8 cellular contexts compared by ENCODE assay signal in the genomic region with DNA sequence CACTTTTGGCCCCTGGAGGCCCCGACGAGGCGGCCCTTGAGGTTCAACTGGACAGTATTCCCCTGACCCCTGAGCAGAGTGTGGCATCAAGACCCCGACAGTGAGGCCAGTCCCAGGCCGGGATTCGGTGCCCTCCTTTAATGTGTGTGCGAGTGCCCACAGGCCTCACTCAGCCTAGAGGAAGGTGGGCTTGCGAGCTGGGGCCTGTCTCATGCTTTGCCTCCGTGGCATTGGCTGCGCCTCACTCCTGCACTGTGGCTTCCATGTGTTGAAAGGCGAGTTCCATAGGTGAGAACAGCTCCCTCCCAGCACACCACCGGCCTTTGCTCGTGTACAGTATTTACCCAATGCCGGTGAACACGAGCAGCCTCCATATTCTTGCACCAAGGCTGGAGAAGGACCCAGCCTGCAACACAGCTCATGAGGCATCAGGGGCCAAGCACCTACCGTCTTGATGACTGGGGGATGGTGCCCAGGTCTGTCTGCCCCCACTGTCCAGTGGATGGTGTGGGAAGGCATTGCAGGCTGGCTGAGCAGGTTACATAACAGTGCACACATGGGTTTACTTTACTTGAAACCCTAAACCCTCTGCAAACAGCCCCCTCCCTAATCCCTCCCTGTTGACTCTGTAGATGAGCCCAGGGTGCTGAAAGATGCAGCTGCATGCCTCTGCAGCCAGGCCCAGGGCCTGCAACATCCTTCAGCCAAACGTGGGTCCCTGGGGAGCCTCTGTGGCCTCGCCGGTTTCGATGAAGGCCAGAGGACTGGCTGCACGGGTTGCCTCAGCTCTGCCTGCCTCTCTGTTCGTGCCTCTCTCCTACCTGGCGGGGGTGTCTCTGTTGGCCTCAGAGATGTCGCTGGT.
DNase-seq lines count a peak whose midpoint lies in the region; ATAC-seq and TF ChIP-seq lines count a peak whose summit lies in the region.

No MANE protein-coding gene starts in this region.

- H3K4me1 ChIP-seq in right atrium auricular region (no peaks in the 10 kb centered on the region), uterus (no peaks in the 10 kb centered on the region)
- H3K4me1 ChIP-seq in CD4-positive, alpha-beta memory T cell (ENCODE audit: insufficient read depth, low read length): no peaks in the 10 kb centered on the region

- DNase-seq in activated effector memory CD4-positive, alpha-beta T cell treated with anti-CD3 and anti-CD28 coated beads, Interleukin-2, amount 50 U/mL, for 16 hours: peak; percentile 55
- DNase-seq in activated effector memory CD4-positive, alpha-beta T cell treated with Interleukin-2 at 50 U/mL for 16 hours: no peak
- peak; percentile 46 to 80 for DNase-seq in NCI-H526 (lab: John Stamatoyannopoulos, UW)
- peak; percentile 50 for DNase-seq in right atrium auricular region (ENCODE audit: low spot score)
- peak; percentile 12 to 20 for DNase-seq in uterus
- no peak for DNase-seq in CD4-positive, alpha-beta memory T cell
- DNase-seq in activated T-cell treated with anti-CD3 and anti-CD28 coated beads, Interleukin-2, amount 50 U/mL, for 72 hours: no peak

- TF ChIP-seq CTCF in right atrium auricular region (IDR thresholded peaks at IDR 0.05) (no peak), uterus (IDR thresholded peaks at IDR 0.05) (no peak)

- H3K9me3 ChIP-seq in right atrium auricular region: no peaks in the 10 kb centered on the region
- no peaks in the 10 kb centered on the region for H3K9me3 ChIP-seq in uterus
- no peaks in the 10 kb centered on the region for H3K9me3 ChIP-seq in CD4-positive, alpha-beta memory T cell (ENCODE audit: control insufficient read depth in 1 of 2, low read length in 2 of 2)

- TF ChIP-seq POLR2A in uterus (IDR thresholded peaks at IDR 0.05): no peak

- POLR2A ChIA-PET in CD4-positive, alpha-beta memory T cell (lab: Charles Lee; ENCODE audit: partially characterized antibody): no interaction called here

- H3K27ac Mint-ChIP-seq in CD4-positive, alpha-beta memory T cell: no peak overlapping the region
- H3K27ac Mint-ChIP-seq in activated T-cell treated with anti-CD3 and anti-CD28 coated beads, Interleukin-2, amount 50 U/mL, for 72 hours: no peak overlapping the region

- CTCF ChIA-PET in CD4-positive, alpha-beta memory T cell (lab: Charles Lee; ENCODE audit: partially characterized antibody): no interaction called here

- peaks cover 0 to 4% of the 10 kb centered on the region in 2 donors for H3K36me3 Mint-ChIP-seq in CD4-positive, alpha-beta memory T cell
- H3K36me3 Mint-ChIP-seq in activated T-cell treated with anti-CD3 and anti-CD28 coated beads, Interleukin-2, amount 50 U/mL, for 72 hours (ENCODE audit: insufficient read depth in 2 of 2): peaks cover 0 to 3% of the 10 kb centered on the region in 2 donors

- H3K4me3 ChIP-seq in right atrium auricular region: no peak overlapping the region
- H3K4me3 ChIP-seq in uterus: no peak overlapping the region
- no peak overlapping the region for H3K4me3 ChIP-seq in CD4-positive, alpha-beta memory T cell (ENCODE audit: low read length in 2 of 2)

- no peaks in the 10 kb centered on the region for H3K4me1 Mint-ChIP-seq in CD4-positive, alpha-beta memory T cell
- no peaks in the 10 kb centered on the region for H3K4me1 Mint-ChIP-seq in activated T-cell treated with anti-CD3 and anti-CD28 coated beads, Interleukin-2, amount 50 U/mL, for 72 hours (ENCODE audit: low read depth)

- H3K9me3 Mint-ChIP-seq in CD4-positive, alpha-beta memory T cell: peaks cover 0 to 9% (median 2%) of the 10 kb centered on the region in 8 donors
- no peaks in the 10 kb centered on the region for H3K9me3 Mint-ChIP-seq in activated T-cell treated with anti-CD3 and anti-CD28 coated beads, Interleukin-2, amount 50 U/mL, for 72 hours

- no peak for ATAC-seq in activated T-cell treated with anti-CD3 and anti-CD28 coated beads, Interleukin-2, amount 50 U/mL, for 72 hours (replicated peaks in 1 of 2)
- no peak for ATAC-seq in HG03469 (IDR thresholded peaks at IDR 0.05; ENCODE audit: unreplicated experiment)

- H3K4me3 Mint-ChIP-seq in CD4-positive, alpha-beta memory T cell: no peak overlapping the region
- no peak overlapping the region for H3K4me3 Mint-ChIP-seq in activated T-cell treated with anti-CD3 and anti-CD28 coated beads, Interleukin-2, amount 50 U/mL, for 72 hours

- H3K27me3 Mint-ChIP-seq in CD4-positive, alpha-beta memory T cell: peaks cover 4 to 5% of the 10 kb centered on the region in 2 donors
- peaks cover 19% of the 10 kb centered on the region for H3K27me3 Mint-ChIP-seq in activated T-cell treated with anti-CD3 and anti-CD28 coated beads, Interleukin-2, amount 50 U/mL, for 72 hours (ENCODE audit: low read depth)

- no peaks in the 10 kb centered on the region for H3K27me3 ChIP-seq in right atrium auricular region
- no peaks in the 10 kb centered on the region for H3K27me3 ChIP-seq in uterus
- H3K27me3 ChIP-seq in CD4-positive, alpha-beta memory T cell (ENCODE audit: insufficient read depth, low read length): no peaks in the 10 kb centered on the region

- intact Hi-C loops in uterus (cut with DNase I; ENCODE audit: low total_unique reads): no loop called here
- intact Hi-C loops in CD4-positive, alpha-beta memory T cell (cut with micrococcal nuclease): no loop called here

- H3K36me3 ChIP-seq in right atrium auricular region (no peaks in the 10 kb centered on the region), uterus (no peaks in the 10 kb centered on the region)
- no peaks in the 10 kb centered on the region for H3K36me3 ChIP-seq in CD4-positive, alpha-beta memory T cell (ENCODE audit: insufficient read depth, low read length)

- H3K27ac ChIP-seq in right atrium auricular region (no peak overlapping the region), uterus (no peak overlapping the region)
- H3K27ac ChIP-seq in CD4-positive, alpha-beta memory T cell (ENCODE audit: low read depth, low read length): no peak overlapping the region

Comparison
In these comparisons a context has a peak if more than half of its experiments do, and no peak if none do; other contexts are left out.
1. DNase-seq: peak in activated effector memory CD4-positive, alpha-beta T cell treated with anti-CD3 and anti-CD28 coated beads, Interleukin-2, amount 50 U/mL, for 16 hours (single experiment), NCI-H526 (2 of 2), right atrium auricular region (single experiment) and uterus (2 of 2); none in activated effector memory CD4-positive, alpha-beta T cell treated with Interleukin-2 at 50 U/mL for 16 hours (single experiment), CD4-positive, alpha-beta memory T cell (0 of 5) and activated T-cell treated with anti-CD3 and anti-CD28 coated beads, Interleukin-2, amount 50 U/mL, for 72 hours (0 of 2).